ENCODE assay signal across 13 cellular contexts in genomic region chr14:68970736-68971135, GRCh38. TPM values are rescaled to one million over a fixed set of nuclear protein-coding genes. Genes with fewer than 3 reads are reported as not detected.
DNase-seq lines count a peak whose midpoint lies in the region; ATAC-seq and TF ChIP-seq lines count a peak whose summit lies in the region.
"Had no signal": no experiment of that assay in that cellular context is flagged by ENCODE, and none has a peak within 500 bp of the region (broad histone marks: within the 10 kb centered on the region; RNA-seq: fewer than 3 reads in every experiment).

No MANE protein-coding gene starts in this region.

- H2BK120ac ChIP-seq in IMR-90 (ENCODE audit: low read depth, low read length), result peak overlapping the region; percentile 21; the same call in 1 of the 2 replicates

- H3K9ac ChIP-seq in IMR-90 (ENCODE audit: low read depth, low read length), result peak overlapping the region; percentile 16

- peaks cover 73% of the 10 kb centered on the region for H3K9me1 ChIP-seq in IMR-90 (ENCODE audit: insufficient read depth, low read length)

- in situ Hi-C loops in IMR-90 (cut with MboI; ENCODE audit: low sequenced_read_pairs), result no loop called here

- H2BK15ac ChIP-seq in IMR-90 (ENCODE audit: low read depth, low read length), result no peak overlapping the region

- H3K23ac ChIP-seq in IMR-90 (ENCODE audit: low read depth, low read length), result peak overlapping the region; percentile 93

- H3K4me3 Mint-ChIP-seq in central memory CD8-positive, alpha-beta T cell, result peak overlapping the region; percentile 33

- no CpG with 5 or more reads among the region's 5 CpGs for WGBS in IMR-90 (ENCODE audit: extremely low coverage in 2 of 2, insufficient read length in 1 of 2), 2 experiments

- no peak overlapping the region for H2AK9ac ChIP-seq in IMR-90 (replicated peaks; ENCODE audit: low read depth, low read length, poor library complexity)

- H3K27me3 Mint-ChIP-seq in central memory CD8-positive, alpha-beta T cell, result no peaks in the 10 kb centered on the region

- H3K9me3 ChIP-seq in AG04450 (ENCODE audit: control insufficient read depth, insufficient read depth, low read length), result no peaks in the 10 kb centered on the region; the same call in 1 of the 2 replicates
- H3K9me3 ChIP-seq in IMR-90 (ENCODE audit: control insufficient read depth, insufficient read depth, low read length), result no peaks in the 10 kb centered on the region
- H3K9me3 ChIP-seq in osteoblast (ENCODE audit: low read depth, low read length), result no peaks in the 10 kb centered on the region
- no peaks in the 10 kb centered on the region for H3K9me3 ChIP-seq in WERI-Rb-1 (ENCODE audit: severe bottlenecking)

- H3K4ac ChIP-seq in IMR-90 (ENCODE audit: low read depth, low read length), result peak overlapping the region; percentile 44

- intact Hi-C loops in IMR-90 (cut with micrococcal nuclease), result no loop called here

- TF ChIP-seq CTCF in AG04450 (IDR thresholded peaks at IDR 0.05; ENCODE audit: low read depth, low read length) (no peak), IMR-90 (conservative IDR thresholded peaks at IDR 0.05; ENCODE audit: low read depth, low read length) (no peak), osteoblast (IDR thresholded peaks at IDR 0.05; ENCODE audit: extremely low read depth, low read depth, low read length) (no peak), WERI-Rb-1 (IDR thresholded peaks at IDR 0.05; ENCODE audit: low read depth, low read length) (no peak)

- H3K56ac ChIP-seq in IMR-90 (ENCODE audit: extremely low read depth, insufficient read depth, low read length), result peak overlapping the region; percentile 6; the same call in 1 of the 2 replicates

- dilution Hi-C loops in IMR-90 (cut with HindIII; ENCODE audit: low sequenced_read_pairs, unreplicated experiment), result no loop called here

- peak overlapping the region; percentile 13; the same call in 1 of the 2 replicates for H4K5ac ChIP-seq in IMR-90 (ENCODE audit: low read depth, low read length)

- 0 out of 2 replicates have a peak overlapping the region, but pooled peaks have one; percentile 4 for H2BK20ac ChIP-seq in IMR-90 (ENCODE audit: low read depth, low read length)

- peaks cover 0 to 88% of the 10 kb centered on the region in 2 experiments; a peak in 2 of 4 replicates for H3K79me1 ChIP-seq in IMR-90 (ENCODE audit: low read depth in 1 of 2, low read length in 2 of 2)

- H3K27ac ChIP-seq in AG04450 (ENCODE audit: low read depth, low read length), result peak overlapping the region; percentile 68
- H3K27ac ChIP-seq in IMR-90 (ENCODE audit: insufficient read depth, low read length), result peak overlapping the region; percentile 55; the same call in 1 of the 2 replicates
- peak overlapping the region; percentile 57 for H3K27ac ChIP-seq in osteoblast (ENCODE audit: low read depth, low read length)
- H3K27ac ChIP-seq in WERI-Rb-1, result no peak overlapping the region

- H3K4me1 Mint-ChIP-seq in central memory CD8-positive, alpha-beta T cell, result peaks cover 29% of the 10 kb centered on the region

- H4K20me1 ChIP-seq in IMR-90 (ENCODE audit: insufficient read depth, low read length) (peaks cover 100% of the 10 kb centered on the region), osteoblast (ENCODE audit: insufficient read depth, low read length) (peaks cover 98% of the 10 kb centered on the region)

- H3K4me2 ChIP-seq in IMR-90 (ENCODE audit: low read depth, low read length) (peak overlapping the region; percentile 27; the same call in 1 of the 2 replicates), osteoblast (ENCODE audit: insufficient read depth, low read length) (peak overlapping the region; percentile 3)

- no peak overlapping the region for H4K91ac ChIP-seq in IMR-90 (ENCODE audit: insufficient read depth, low read depth, low read length)

- H2AFZ ChIP-seq in IMR-90 (replicated peaks; ENCODE audit: low read length, poor library complexity), result no peak overlapping the region
- no peak overlapping the region for H2AFZ ChIP-seq in osteoblast (ENCODE audit: low read length)

- peaks cover 81% of the 10 kb centered on the region for H3K4me1 ChIP-seq in IMR-90 (ENCODE audit: control insufficient read depth, insufficient read depth, low read length)
- peaks cover 81% of the 10 kb centered on the region for H3K4me1 ChIP-seq in osteoblast (ENCODE audit: insufficient read depth, low read length)

- H3K4me3 ChIP-seq in AG04450 (ENCODE audit: low read depth, low read length) (no peak overlapping the region; the same call in 1 of the 2 replicates), IMR-90 (ENCODE audit: insufficient read depth, low read depth, low read length) (no peak overlapping the region), osteoblast (ENCODE audit: insufficient read depth, low read length) (no peak overlapping the region), WERI-Rb-1 (ENCODE audit: low read depth, low read length) (no peak overlapping the region)
- H3K4me3 ChIP-seq: heart left ventricle had no signal

- no peaks in the 10 kb centered on the region for H3K27me3 ChIP-seq in AG04450 (ENCODE audit: control insufficient read depth, insufficient read depth, low read length)
- H3K27me3 ChIP-seq in IMR-90 (ENCODE audit: control insufficient read depth, insufficient read depth, low read length), result no peaks in the 10 kb centered on the region
- H3K27me3 ChIP-seq in osteoblast (ENCODE audit: insufficient read depth, low read length), result no peaks in the 10 kb centered on the region
- no peaks in the 10 kb centered on the region for H3K27me3 ChIP-seq in WERI-Rb-1 (ENCODE audit: insufficient read depth, low read depth, severe bottlenecking)
- H3K27me3 ChIP-seq: heart left ventricle had no signal

- peak overlapping the region; percentile 82 for H3K27ac Mint-ChIP-seq in central memory CD8-positive, alpha-beta T cell (ENCODE audit: low read depth)

- peak overlapping the region; percentile 95; the same call in 1 of the 2 replicates for H3K18ac ChIP-seq in IMR-90 (ENCODE audit: low read depth, low read length)

- TF ChIP-seq POLR2A in IMR-90 (IDR thresholded peaks at IDR 0.05; ENCODE audit: low read depth, low read length), result 0 out of 2 replicates have a peak, but pooled peaks have one; percentile 35

- H2BK5ac ChIP-seq in IMR-90 (ENCODE audit: low read depth, low read length, poor library complexity, severe bottlenecking), result peak overlapping the region; percentile 98

- no peak for TF ChIP-seq RAD21 in IMR-90 (IDR thresholded peaks at IDR 0.05; ENCODE audit: low read length)

- ATAC-seq in IMR-90 (ENCODE audit: low read depth) (no peak), GM18502 (IDR thresholded peaks at IDR 0.05; ENCODE audit: poor library complexity, unreplicated experiment) (no peak)
- ATAC-seq in central memory CD8-positive, alpha-beta T cell (replicated peaks; ENCODE audit: extremely low read depth, poor library complexity, severe bottlenecking), result no peak
- ATAC-seq: heart left ventricle had no signal

- no TSS peak for BruUV-seq in IMR-90 (replicated peaks; lab: Mats Ljungman, UMichigan)

- no peak overlapping the region for H2AK5ac ChIP-seq in IMR-90 (ENCODE audit: low read depth, low read length)

- DNase-seq in AG04450 (ENCODE audit: low read depth, low spot score) (no peak), IMR-90 (no peak), osteoblast (ENCODE audit: insufficient read length, low spot score, missing footprints) (no peak), cerebellar cortex (ENCODE audit: low spot score) (no peak), WERI-Rb-1 (no peak)
- no peak for DNase-seq in central memory CD8-positive, alpha-beta T cell (ENCODE audit: low spot score in 2 of 2)
- DNase-seq in stimulated activated CD4-positive, alpha-beta T cell treated with anti-CD3 and anti-CD28 coated beads, Interleukin-2, amount 100 ng/mL, for 24 hours, result no peak
- DNase-seq: heart left ventricle, Kasumi-1, mesenchymal stem cell, NCI-H524, SIG-M5 had no signal

- H3K14ac ChIP-seq in IMR-90 (replicated peaks; ENCODE audit: low read depth, low read length), result peak overlapping the region; percentile 93

- H4K8ac ChIP-seq in IMR-90 (ENCODE audit: low read depth in 2 of 2, low read length in 2 of 2), result no peak overlapping the region; a peak in 1 of 4 replicates

- POLR2A ChIA-PET in AG04450 (lab: Yijun Ruan, JAX), result interaction anchor here (1.6 kb wide), 1 partner anchor 18 kb away, joined by 8 read pairs; no protein-coding TSS in a partner anchor
- POLR2A ChIA-PET in IMR-90 (lab: Charles Lee; ENCODE audit: unreplicated experiment), result no interaction called here

- no peaks in the 10 kb centered on the region for H3K9me3 Mint-ChIP-seq in central memory CD8-positive, alpha-beta T cell

- H3K36me3 Mint-ChIP-seq in central memory CD8-positive, alpha-beta T cell (ENCODE audit: insufficient read depth), result peaks cover 9% of the 10 kb centered on the region

- H3K36me3 ChIP-seq in IMR-90 (ENCODE audit: control insufficient read depth, insufficient read depth, low read length) (peaks cover 59% of the 10 kb centered on the region), osteoblast (ENCODE audit: insufficient read depth, low read length) (peaks cover 73% of the 10 kb centered on the region), WERI-Rb-1 (no peaks in the 10 kb centered on the region; the same call in 1 of the 2 replicates)

- CTCF ChIA-PET in AG04450 (lab: Charles Lee), result no interaction called here
- CTCF ChIA-PET in IMR-90 (lab: Yijun Ruan, JAX), result no interaction called here

- H3K79me2 ChIP-seq in osteoblast (ENCODE audit: insufficient read depth, low read length), result peaks cover 100% of the 10 kb centered on the region

TF ChIP-seq in IMR-90, 13 proteins besides CTCF, POLR2A, EP300 and RAD21 (continues in another document):
- TF ChIP-seq MAFK (IDR thresholded peaks at IDR 0.05; ENCODE audit: low read depth, low read length) (no peak), SMC3 (IDR thresholded peaks at IDR 0.05; ENCODE audit: low read depth, low read length) (no peak), NFE2L2 (IDR thresholded peaks at IDR 0.05; ENCODE audit: low read depth, low read length) (no peak), RFX5 (IDR thresholded peaks at IDR 0.05; ENCODE audit: low read depth, low read length) (no peak), CEBPB (IDR thresholded peaks at IDR 0.05; ENCODE audit: low read depth, low read length) (no peak), USF2 (IDR thresholded peaks at IDR 0.05; ENCODE audit: low read depth, low read length) (no peak), MAZ (IDR thresholded peaks at IDR 0.05; ENCODE audit: borderline replicate concordance, low read depth, low read length) (no peak)

RNA-seq across cellular contexts. Expression of gene ACTN1, which starts 8.4 kb away (rescaled TPM):
- polyA plus RNA-seq in AG04450 (2011; rRNA removed), result 641 and 751 TPM in 2 replicates
- polyA minus RNA-seq in AG04450 (2011; rRNA and poly(A)+ RNA removed), result 1,243 and 1,580 TPM in 2 replicates
- 648 and 684 TPM in 2 replicates for total RNA-seq in IMR-90 (2012; rRNA removed)
- 766 and 895 TPM in 2 replicates for polyA plus RNA-seq in IMR-90 (2012; rRNA removed)
- polyA plus RNA-seq in IMR-90 (2012; cell fraction: cytosol; rRNA removed), result 676 and 750 TPM in 2 replicates
- polyA plus RNA-seq in IMR-90 (2012; cell fraction: nucleus; rRNA removed; ENCODE audit: low replicate concordance), result 1,803 and 1,926 TPM in 2 replicates
- 444 and 447 TPM in 2 replicates for total RNA-seq in osteoblast
